Comparison of ENCODE assay signal across 8 cellular contexts in the genomic region with DNA sequence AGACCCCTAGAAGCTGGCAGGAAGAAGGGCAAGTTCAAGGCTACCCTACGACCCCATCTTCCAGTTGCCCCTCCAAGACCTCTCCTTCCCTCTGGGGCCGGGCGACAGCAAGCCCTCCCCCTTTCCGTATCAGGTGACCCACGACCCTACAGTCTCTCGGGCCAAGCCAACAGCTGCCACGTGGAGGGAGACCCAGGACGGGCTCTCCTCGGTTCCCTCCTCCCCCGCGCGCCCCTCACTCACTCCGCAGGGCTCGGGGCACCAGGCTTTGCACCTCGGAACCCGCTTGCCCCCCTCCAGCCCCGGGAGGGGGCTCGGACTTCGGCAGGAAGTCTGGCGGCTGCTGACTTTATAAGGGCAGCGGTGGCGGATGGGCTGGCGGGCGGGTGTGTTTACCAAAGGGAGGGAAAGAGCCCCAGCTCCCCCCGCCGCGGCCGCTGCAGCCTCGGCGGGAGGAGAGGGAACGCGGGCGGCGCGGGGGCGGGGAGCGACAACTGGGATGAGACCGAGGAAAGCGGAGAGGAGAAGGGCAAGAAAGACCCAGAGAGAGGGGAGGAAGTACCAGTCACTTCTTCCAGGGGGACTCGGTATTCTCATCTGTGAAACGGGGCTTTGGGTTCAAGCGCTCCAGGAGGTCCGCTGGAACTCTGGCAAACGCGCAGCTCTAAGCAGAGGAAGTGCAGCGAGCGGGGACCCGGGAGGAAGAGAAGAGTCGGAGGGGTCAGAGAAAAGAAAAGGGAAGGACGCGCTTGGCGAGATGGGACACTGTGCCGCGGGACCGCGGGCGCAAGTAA. TPM values are rescaled to one million over a fixed set of nuclear protein-coding genes. Genes with fewer than 3 reads are reported as not detected.
A peak's percentile ranks its signal among the peaks of the same experiment; 100 is the strongest.
DNase-seq lines count a peak whose midpoint lies in the region; ATAC-seq and TF ChIP-seq lines count a peak whose summit lies in the region.

No MANE protein-coding gene starts in this region.

- no peaks in the 10 kb centered on the region for H3K27me3 Mint-ChIP-seq in activated T-cell treated with anti-CD3 and anti-CD28 coated beads, Interleukin-2, amount 50 U/mL, for 4 hours (ENCODE audit: low read depth)

- WGBS in urinary bladder: under 1% methylated on average over 57 of the region's 57 CpGs

- peak; percentile 20 to 77 (median 73) for DNase-seq in NCI-H1417 (lab: John Stamatoyannopoulos, UW)
- no peak for DNase-seq in NCI-H1417 treated with DMSO at 0.1 percent for 48 hours (lab: John Stamatoyannopoulos, UW)
- DNase-seq in NCI-H69 (lab: John Stamatoyannopoulos, UW): peak; percentile 87
- DNase-seq in activated T-cell treated with anti-CD3 and anti-CD28 coated beads, Interleukin-2, amount 50 U/mL, for 4 hours: peak; percentile 43
- peak; percentile 48 for DNase-seq in fibroblast of villous mesenchyme (ENCODE audit: low read depth)
- peak; percentile 17 for DNase-seq in occipital lobe (lab: John Stamatoyannopoulos, UW)

- H3K4me1 Mint-ChIP-seq in activated T-cell treated with anti-CD3 and anti-CD28 coated beads, Interleukin-2, amount 50 U/mL, for 4 hours (ENCODE audit: low read depth): peaks cover 30% of the 10 kb centered on the region

- peak overlapping the region; percentile 98 for H3K4me3 Mint-ChIP-seq in activated T-cell treated with anti-CD3 and anti-CD28 coated beads, Interleukin-2, amount 50 U/mL, for 4 hours

- no peaks in the 10 kb centered on the region for H3K36me3 Mint-ChIP-seq in activated T-cell treated with anti-CD3 and anti-CD28 coated beads, Interleukin-2, amount 50 U/mL, for 4 hours (ENCODE audit: insufficient read depth)

- H3K4me3 ChIP-seq in fibroblast of villous mesenchyme (ENCODE audit: low read depth, low read length): peak overlapping the region; percentile 90
- H3K4me3 ChIP-seq in urinary bladder (ENCODE audit: low read depth, low read length): peak overlapping the region; percentile 80

- ATAC-seq in HG02852 (IDR thresholded peaks at IDR 0.05; ENCODE audit: unreplicated experiment): peak; percentile 40
- peak; percentile 66 to 68 for ATAC-seq in activated T-cell treated with anti-CD3 and anti-CD28 coated beads, Interleukin-2, amount 50 U/mL, for 4 hours

- no peaks in the 10 kb centered on the region for H3K36me3 ChIP-seq in urinary bladder (ENCODE audit: insufficient read depth)

- H3K27ac ChIP-seq in urinary bladder (ENCODE audit: low read depth): peak overlapping the region; percentile 44

- no peaks in the 10 kb centered on the region for H3K4me1 ChIP-seq in urinary bladder (ENCODE audit: insufficient read depth)

- no peak for TF ChIP-seq CTCF in fibroblast of villous mesenchyme (IDR thresholded peaks at IDR 0.05; ENCODE audit: insufficient read depth, low read depth, low read length)

- H3K9me3 Mint-ChIP-seq in activated T-cell treated with anti-CD3 and anti-CD28 coated beads, Interleukin-2, amount 50 U/mL, for 4 hours: no peaks in the 10 kb centered on the region

RNA-seq across cellular contexts. Expression of gene SLC43A1, which starts 0.8 kb away (rescaled TPM):
- total RNA-seq in activated T-cell treated with anti-CD3 and anti-CD28 coated beads, Interleukin-2, amount 50 U/mL, for 4 hours: 10 to 100 TPM; 15.5 to 20.3 (median 18.3) TPM
- total RNA-seq in fibroblast of villous mesenchyme (6.0 and 9.3 TPM in 2 replicates), occipital lobe (0.94 TPM), urinary bladder (16.8 TPM)
- polyA plus RNA-seq in urinary bladder: 33.0 TPM

RNA-seq across cellular contexts. Expression of gene TIMM10, which starts 15.8 kb away (rescaled TPM):
- total RNA-seq in activated T-cell treated with anti-CD3 and anti-CD28 coated beads, Interleukin-2, amount 50 U/mL, for 4 hours: 100 to 1,000 TPM; 152 to 189 (median 154) TPM
- total RNA-seq in fibroblast of villous mesenchyme: 27.7 and 39.3 TPM in 2 replicates
- total RNA-seq in occipital lobe: 33.1 TPM
- total RNA-seq in urinary bladder: 14.3 TPM
- polyA plus RNA-seq in urinary bladder: 40.7 TPM

RNA-seq across cellular contexts. Expression of gene SMTNL1, which starts 22.7 kb away (rescaled TPM):
- not detected for total RNA-seq in activated T-cell treated with anti-CD3 and anti-CD28 coated beads, Interleukin-2, amount 50 U/mL, for 4 hours
- total RNA-seq in fibroblast of villous mesenchyme (not detected in 2 replicates), occipital lobe (not detected), urinary bladder (0.16 TPM)
- polyA plus RNA-seq in urinary bladder: not detected

RNA-seq across cellular contexts. Expression of gene UBE2L6, which starts 52.7 kb away (rescaled TPM):
- total RNA-seq in activated T-cell treated with anti-CD3 and anti-CD28 coated beads, Interleukin-2, amount 50 U/mL, for 4 hours: 100 to 1,000 TPM; 117 to 136 (median 122) TPM
- total RNA-seq in fibroblast of villous mesenchyme (60.9 and 73.0 TPM in 2 replicates), occipital lobe (46.6 TPM), urinary bladder (25.6 TPM)
- polyA plus RNA-seq in urinary bladder: 76.8 TPM

RNA-seq across cellular contexts. Expression of gene RTN4RL2, which starts 54.4 kb away (rescaled TPM):
- under 1 TPM; 0.16 to 0.33 (median 0.27) TPM for total RNA-seq in activated T-cell treated with anti-CD3 and anti-CD28 coated beads, Interleukin-2, amount 50 U/mL, for 4 hours
- total RNA-seq in fibroblast of villous mesenchyme (not detected in 2 replicates), occipital lobe (0.47 TPM), urinary bladder (0.58 TPM)
- 1.4 TPM for polyA plus RNA-seq in urinary bladder
